Comparison of ENCODE assay signal across 8 cellular contexts in genomic region chr11:121249039-121249663, GRCh38. TPM values are rescaled to one million over a fixed set of nuclear protein-coding genes. Genes with fewer than 3 reads are reported as not detected.
DNase-seq lines count a peak whose midpoint lies in the region; ATAC-seq, FAIRE-seq and TF ChIP-seq lines count a peak whose summit lies in the region.

No MANE protein-coding gene starts in this region.

- no peak overlapping the region for H2AFZ ChIP-seq in K562 (ENCODE audit: low read depth, low read length)

- no peak overlapping the region for H3K4me3 ChIP-seq in K562
- H3K4me3 ChIP-seq in testis = no peak overlapping the region

- no TSS peak for BruUV-seq in K562 (replicated peaks; lab: Mats Ljungman, UMichigan)

- TF ChIP-seq CTCF in K562 (IDR thresholded peaks at IDR 0.05 in 2 of 3, conservative IDR thresholded peaks at IDR 0.05 in 1 of 3; ENCODE audit: insufficient read depth in 2 of 3, low read depth in 1 of 3, low read length in 3 of 3) = peak; percentile 44 to 67 (median 48); a peak in 5 of 6 replicates
- TF ChIP-seq CTCF in testis (IDR thresholded peaks at IDR 0.05) = peak; percentile 53 to 82 (median 75)

- H3K4me1 ChIP-seq in K562 (replicated peaks in 1 of 2; ENCODE audit: control insufficient read depth in 2 of 2, insufficient read depth in 2 of 2, low read length in 2 of 2) (peaks cover 0 to 9% of the 10 kb centered on the region in 2 experiments; a peak in 2 of 5 replicates), testis (no peaks in the 10 kb centered on the region)

- in situ Hi-C loops in K562 (cut with MboI) = loop anchor here (10.0 kb wide), 1 partner anchor 346 kb away; no protein-coding TSS in a partner anchor

- POLR2A ChIA-PET in K562 (lab: Yijun Ruan, JAX) = no interaction called here

- no peaks in the 10 kb centered on the region for H3K36me3 ChIP-seq in K562 (ENCODE audit: control insufficient read depth, insufficient read depth, low read length)
- no peaks in the 10 kb centered on the region for H3K36me3 ChIP-seq in testis (ENCODE audit: low read depth, missing control alignments)

- TF ChIP-seq POLR2A in K562 (conservative IDR thresholded peaks at IDR 0.05) (no peak), testis (IDR thresholded peaks at IDR 0.05) (no peak)

- H3K9me1 ChIP-seq in K562 (ENCODE audit: control insufficient read depth, insufficient read depth, low read length) = no peaks in the 10 kb centered on the region

- 10% methylated on average over 7 of the region's 7 CpGs for WGBS in K562 (ENCODE audit: insufficient coverage, low coverage, missing lambda C conversion rate)
- WGBS in testis, 2 donors = 28 to 36% methylated on average over 7 of the region's 7 CpGs

- H3K9me3 ChIP-seq in K562 (replicated peaks; ENCODE audit: control insufficient read depth, insufficient read depth, low read depth, low read length) (no peaks in the 10 kb centered on the region), testis (no peaks in the 10 kb centered on the region)

- DNase-seq in COLO829 (ENCODE audit: low spot score) (peak; percentile 74), GM19240 (ENCODE audit: insufficient read length, low spot score) (peak; percentile 47), NCI-H2227 (lab: John Stamatoyannopoulos, UW; ENCODE audit: unreplicated experiment) (peak; percentile 37), K562 (ENCODE audit: extremely low read depth in 1 of 4, low spot score in 3 of 4) (peak; percentile 21 to 46 (median 26)), inferior parietal cortex (ENCODE audit: extremely low spot score) (peak; percentile 66), testis (no peak), substantia nigra (lab: John Stamatoyannopoulos, UW) (no peak)

- intact Hi-C loops in K562 (cut with micrococcal nuclease) = loop anchor here (1.0 kb wide), 1 partner anchor 342 kb away; no protein-coding TSS in a partner anchor
- intact Hi-C loops in testis (cut with DNase I; ENCODE audit: low total_unique reads) = no loop called here

- CTCF ChIA-PET in K562 (lab: Yijun Ruan, JAX; ENCODE audit: low intra/inter-chr PET ratio) = interaction anchor here (1.2 kb wide), 1 partner anchor 342 kb away, joined by 3 read pairs; no protein-coding TSS in a partner anchor

- no peak for TF ChIP-seq EP300 in K562 (IDR thresholded peaks at IDR 0.05; ENCODE audit: low read length)

- no peaks in the 10 kb centered on the region for H4K20me1 ChIP-seq in K562 (replicated peaks; ENCODE audit: control insufficient read depth, insufficient read depth, low read length)

- H3K27me3 ChIP-seq in K562 (ENCODE audit: control insufficient read depth in 2 of 2, insufficient read depth in 2 of 2, low read length in 2 of 2) = peaks cover 0 to 10% of the 10 kb centered on the region in 2 experiments; a peak in 1 of 5 replicates
- no peaks in the 10 kb centered on the region for H3K27me3 ChIP-seq in testis

- peak; percentile 82 for FAIRE-seq in K562 (lab: Jason Lieb, UNC)

- ATAC-seq in K562 = peak; percentile 70
- no peak for ATAC-seq in GM21786 (IDR thresholded peaks at IDR 0.05; ENCODE audit: unreplicated experiment)

- H3K79me2 ChIP-seq in K562 (ENCODE audit: control insufficient read depth, insufficient read depth, low read length) = no peaks in the 10 kb centered on the region

- peak; percentile 28 to 48; a peak in 2 of 4 replicates for TF ChIP-seq RAD21 in K562 (CRISPR knock-in tag; conservative IDR thresholded peaks at IDR 0.05 in 1 of 2, IDR thresholded peaks at IDR 0.05 in 1 of 2)

- no peak overlapping the region for H3K4me2 ChIP-seq in K562 (ENCODE audit: insufficient read depth, low read length)

- H3K27ac ChIP-seq in K562 (ENCODE audit: extremely low read depth, low read depth, low read length) (no peak overlapping the region), testis (no peak overlapping the region), substantia nigra (ENCODE audit: low read depth, low read length, poor library complexity, severe bottlenecking) (no peak overlapping the region)

- H3K9ac ChIP-seq in K562 (ENCODE audit: insufficient read depth in 1 of 2, low read depth in 2 of 2, low read length in 2 of 2) = no peak overlapping the region

TF ChIP-seq in K562, 482 proteins besides CTCF, POLR2A, EP300 and RAD21:
- TF ChIP-seq RBM34 (IDR thresholded peaks at IDR 0.05; ENCODE audit: borderline replicate concordance, insufficient read depth, low read length) (no peak), EGR1 (conservative IDR thresholded peaks at IDR 0.05) (peak; percentile 40; the same call in 1 of the 2 replicates)

RNA-seq across cellular contexts. Expression of gene SC5D, which starts 43.4 kb away (rescaled TPM):
- 49.8 and 77.7 TPM in 2 replicates for total RNA-seq in K562 (2011; cell fraction: chromatin; rRNA removed; ENCODE audit: low replicate concordance)
- total RNA-seq in K562 (2011; cell fraction: nucleolus; rRNA removed) = 44.7 and 62.4 TPM in 2 replicates
- 83.0 and 88.7 TPM in 2 replicates for total RNA-seq in K562 (2011; cell fraction: nucleoplasm; rRNA removed)
- total RNA-seq in K562 (2014; rRNA removed) (7.6 and 9.9 TPM in 2 replicates), K562 (2014; rRNA removed; fragmentation: Illumina TruSeq; extraction: Trizol) (18.0 and 20.3 TPM in 2 replicates), K562 (2015; rRNA removed; fragmentation: Illumina TruSeq; extraction: Trizol) (14.7 and 16.1 TPM in 2 replicates), K562 (2021) (12.0 and 13.8 TPM in 2 replicates), testis (10 to 100 TPM; 41.3 to 46.4 TPM)
- polyA plus RNA-seq in K562 (2011; rRNA removed) (49.2 and 84.0 TPM in 2 replicates), K562 (2014; fragmentation: Illumina TruSeq; extraction: Trizol) (19.5 and 23.9 TPM in 2 replicates), K562 (2014; fragmentation: Nextera tagmentation; extraction: Ambion mirVana) (10 to 100 TPM; 17.4 to 20.3 TPM), K562 (2014; rRNA removed) (15.2 and 19.8 TPM in 2 replicates), testis (ENCODE audit: insufficient read depth, low read depth, low replicate concordance) (34.6 TPM)
- polyA plus RNA-seq in K562 (2011; cell fraction: cytosol; rRNA removed) = 15.9 and 24.3 TPM in 2 replicates
- polyA plus RNA-seq in K562 (2011; cell fraction: nucleus; rRNA removed) = 22.4 and 29.3 TPM in 2 replicates
- 17.8 and 51.5 TPM in 2 replicates for polyA plus RNA-seq in K562 (2012)
- polyA minus RNA-seq in K562 (2011; rRNA and poly(A)+ RNA removed) = 41.8 and 79.6 TPM in 2 replicates
- 13.2 and 23.8 TPM in 2 replicates for polyA minus RNA-seq in K562 (2011; cell fraction: cytosol; rRNA and poly(A)+ RNA removed)
- 11.6 and 16.3 TPM in 2 replicates for polyA minus RNA-seq in K562 (2011; cell fraction: nucleus; rRNA and poly(A)+ RNA removed)

Comparison
In these comparisons a context has a peak if more than half of its experiments do, and no peak if none do; other contexts are left out.
1. DNase-seq: peak in COLO829 (single experiment), GM19240 (single experiment), NCI-H2227 (single experiment), K562 (4 of 4) and inferior parietal cortex (single experiment); none in testis (single experiment) and substantia nigra (0 of 49).